In the genomic region with DNA sequence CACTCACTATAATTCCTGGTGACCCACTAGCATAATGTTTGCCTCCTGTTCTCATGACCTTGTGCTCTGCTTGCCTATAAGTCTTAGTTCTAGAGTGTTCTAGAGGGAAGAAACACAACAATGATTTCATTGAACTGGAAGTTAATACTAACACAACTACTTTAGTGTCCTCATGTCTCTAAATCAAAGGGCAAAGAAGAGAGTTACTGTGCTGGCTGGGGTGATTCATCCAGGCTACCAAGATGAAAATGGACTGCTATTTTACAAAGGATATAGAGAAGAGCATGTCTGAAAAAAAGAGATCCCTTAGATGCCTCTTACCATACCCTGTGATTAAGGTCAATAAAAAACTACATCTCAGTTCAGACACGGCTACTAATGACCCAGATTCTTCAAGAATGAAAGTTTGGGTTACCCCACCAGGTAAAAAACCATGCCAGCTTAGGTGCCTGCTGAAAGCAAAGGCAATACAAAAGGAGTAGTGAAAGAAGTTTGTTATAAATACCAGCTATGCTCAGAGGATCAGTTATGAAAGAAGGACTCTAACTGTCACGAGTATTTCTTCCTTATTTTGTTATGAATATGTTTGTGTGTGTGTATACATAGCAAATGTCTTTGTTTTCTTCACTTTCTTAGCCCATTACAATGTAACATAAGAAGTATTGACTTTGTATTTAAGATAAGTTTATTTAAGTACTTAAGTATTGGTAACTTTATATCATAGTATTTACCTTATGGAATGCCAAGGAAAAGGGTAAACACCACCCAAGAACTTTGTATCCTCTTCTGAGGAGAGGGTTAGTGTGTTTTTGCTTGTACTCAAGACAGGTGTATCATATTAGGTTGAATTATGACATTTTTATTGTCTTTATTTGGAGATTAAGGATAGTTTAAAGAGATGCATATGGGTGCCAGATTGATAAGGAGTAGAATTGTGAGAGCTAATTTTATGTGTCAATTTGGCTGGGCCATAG, we compare ENCODE assay signal across 15 cellular contexts.
DNase-seq lines count a peak whose midpoint lies in the region; ATAC-seq and TF ChIP-seq lines count a peak whose summit lies in the region.
"Had no signal": no experiment of that assay in that cellular context is flagged by ENCODE, and none has a peak within 500 bp of the region (broad histone marks: within the 10 kb centered on the region; RNA-seq: fewer than 3 reads in every experiment).

No MANE protein-coding gene starts in this region.

- no peak overlapping the region for H3K4me3 Mint-ChIP-seq in osteocyte (ENCODE audit: unreplicated experiment)
- H3K4me3 Mint-ChIP-seq: naive thymus-derived CD8-positive, alpha-beta T cell had no signal

- TF ChIP-seq CTCF in osteocyte (IDR thresholded peaks at IDR 0.05) = no peak

- DNase-seq in SK-MEL-5 (ENCODE audit: low read depth, low spot score) (peak; percentile 80), NCI-H2227 treated with DMSO at 0.1 percent for 48 hours (lab: John Stamatoyannopoulos, UW) (no peak), A172 (ENCODE audit: low spot score) (no peak), osteocyte (ENCODE audit: extremely low spot score, unreplicated experiment) (no peak)
- DNase-seq: activated CD8-positive, alpha-beta memory T cell treated with anti-CD3 and anti-CD28 coated beads, Interleukin-2, amount 50 U/mL, for 4 hours; dermis blood vessel endothelial cell; DMS79 treated with DMSO at 0.1 percent for 48 hours; naive thymus-derived CD8-positive, alpha-beta T cell; NCI-H2081 treated with DMSO at 0.1 percent for 48 hours; upper lobe of left lung had no signal

- H3K27ac Mint-ChIP-seq in osteocyte (ENCODE audit: unreplicated experiment) = no peak overlapping the region

- H3K27me3 Mint-ChIP-seq in osteocyte (ENCODE audit: unreplicated experiment) = no peaks in the 10 kb centered on the region
- H3K27me3 Mint-ChIP-seq: naive thymus-derived CD8-positive, alpha-beta T cell had no signal

- in situ Hi-C loops in SK-MEL-5 (cut with HindIII; ENCODE audit: low pct_unique_long_range_greater_than_20kb, low sequenced_read_pairs) = no loop called here

- H3K36me3 Mint-ChIP-seq in osteocyte (ENCODE audit: unreplicated experiment) = peaks cover 7% of the 10 kb centered on the region

- peaks cover 22% of the 10 kb centered on the region for H3K9me3 Mint-ChIP-seq in osteocyte (ENCODE audit: unreplicated experiment)

- ATAC-seq in GM18499 (IDR thresholded peaks at IDR 0.05; ENCODE audit: insufficient read depth, unreplicated experiment) (peak; percentile 57), GM21529 (IDR thresholded peaks at IDR 0.05; ENCODE audit: unreplicated experiment) (peak; percentile 81), HG03175 (IDR thresholded peaks at IDR 0.05; ENCODE audit: unreplicated experiment) (peak; percentile 87), GM19023 (IDR thresholded peaks at IDR 0.05; ENCODE audit: unreplicated experiment) (no peak)
- ATAC-seq: HCT116; naive thymus-derived CD8-positive, alpha-beta T cell had no signal

- H3K4me1 Mint-ChIP-seq in osteocyte (ENCODE audit: unreplicated experiment) = no peaks in the 10 kb centered on the region
